In the genomic region with DNA sequence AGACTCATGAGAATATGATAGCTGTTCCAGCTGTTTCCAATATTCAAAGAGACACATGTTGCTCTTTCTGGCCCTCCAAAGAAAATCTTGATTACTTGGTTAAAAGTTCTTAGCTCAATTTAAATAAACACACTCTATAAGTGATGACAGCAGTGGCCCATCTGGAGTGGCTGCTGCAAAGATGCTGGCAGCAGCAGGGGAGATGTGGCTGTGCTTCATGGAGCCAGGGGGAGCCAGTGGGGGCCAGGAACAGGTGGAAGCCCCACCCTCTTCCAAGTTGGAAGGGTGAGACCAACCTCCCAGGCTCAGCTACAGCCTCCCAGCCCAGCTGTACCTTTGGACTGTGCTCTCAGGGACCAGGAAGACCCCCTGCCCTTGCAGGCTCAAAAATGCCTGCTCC, we compare ENCODE assay signal across 27 cellular contexts.
"Had no signal": no experiment of that assay in that cellular context is flagged by ENCODE, and none has a peak within 500 bp of the region (broad histone marks: within the 10 kb centered on the region; RNA-seq: fewer than 3 reads in every experiment).

No MANE protein-coding gene starts in this region.

- H3K4me1 ChIP-seq: esophagus squamous epithelium, heart right ventricle, left ventricle myocardium inferior, neural progenitor cell, right atrium auricular region, uterus had no signal

- ATAC-seq: activated CD4-positive, alpha-beta T cell treated with anti-CD3 and anti-CD28 coated beads for 36 hours; heart right ventricle; natural killer cell had no signal

- H3K4me2 ChIP-seq: neural progenitor cell, smooth muscle cell had no signal

- H3K27me3 ChIP-seq: esophagus squamous epithelium, heart right ventricle, neural progenitor cell, right atrium auricular region, uterus had no signal

- H3K36me3 Mint-ChIP-seq: natural killer cell, neural progenitor cell had no signal

- H3K27me3 Mint-ChIP-seq: activated CD4-positive, alpha-beta T cell treated with anti-CD3 and anti-CD28 coated beads for 36 hours; stimulated activated naive CD8-positive, alpha-beta T cell treated with anti-CD3 and anti-CD28 coated beads, Interleukin-15, Interleukin-2, amounts not matched to agents 100 ng/mL and 50 ng/mL, for 24 hours had no signal

- H3K4me3 ChIP-seq: esophagus squamous epithelium, heart right ventricle, left ventricle myocardium inferior, lung, neural progenitor cell, right atrium auricular region, smooth muscle cell, thoracic aorta, uterus had no signal

- H3K4me1 Mint-ChIP-seq: activated CD4-positive, alpha-beta T cell treated with anti-CD3 and anti-CD28 coated beads for 36 hours; natural killer cell; neural progenitor cell had no signal

- H3K9me3 Mint-ChIP-seq: activated T-helper 1 cell treated with anti-CD3 and anti-CD28 coated beads, Interleukin-12 subunit alpha, Interleukin-12 subunit beta, Interleukin-2, Interleukin-4 antibody, amounts not matched to agents 30 ng/mL and 10 ng/mL and 1 ng/mL, durations not matched to agents 14 hours and 24 hours and 36 hours; neural progenitor cell; stimulated activated naive CD8-positive, alpha-beta T cell treated with anti-CD3 and anti-CD28 coated beads, Interleukin-15, Interleukin-2, amounts not matched to agents 100 ng/mL and 50 ng/mL, for 24 hours had no signal

- H3K36me3 ChIP-seq: esophagus squamous epithelium, heart right ventricle, left ventricle myocardium inferior, neural progenitor cell, right atrium auricular region, thoracic aorta, uterus had no signal

- H3K9me3 ChIP-seq: esophagus squamous epithelium, heart right ventricle, right atrium auricular region, thoracic aorta, uterus had no signal

- H3K4me3 Mint-ChIP-seq: activated CD4-positive, alpha-beta T cell treated with anti-CD3 and anti-CD28 coated beads for 36 hours; activated T-helper 1 cell treated with anti-CD3 and anti-CD28 coated beads, Interleukin-12 subunit alpha, Interleukin-12 subunit beta, Interleukin-2, Interleukin-4 antibody, amounts not matched to agents 30 ng/mL and 10 ng/mL and 1 ng/mL, durations not matched to agents 14 hours and 24 hours and 36 hours; natural killer cell; neural progenitor cell; stimulated activated naive CD8-positive, alpha-beta T cell treated with anti-CD3 and anti-CD28 coated beads, Interleukin-15, Interleukin-2, amounts not matched to agents 100 ng/mL and 50 ng/mL, for 24 hours had no signal

- H3K27ac Mint-ChIP-seq: activated CD4-positive, alpha-beta T cell treated with anti-CD3 and anti-CD28 coated beads for 36 hours; activated T-helper 1 cell treated with anti-CD3 and anti-CD28 coated beads, Interleukin-12 subunit alpha, Interleukin-12 subunit beta, Interleukin-2, Interleukin-4 antibody, amounts not matched to agents 30 ng/mL and 10 ng/mL and 1 ng/mL, durations not matched to agents 14 hours and 24 hours and 36 hours; natural killer cell; neural progenitor cell; stimulated activated naive CD8-positive, alpha-beta T cell treated with anti-CD3 and anti-CD28 coated beads, Interleukin-15, Interleukin-2, amounts not matched to agents 100 ng/mL and 50 ng/mL, for 24 hours had no signal

- DNase-seq: activated CD4-positive, alpha-beta T cell treated with anti-CD3 and anti-CD28 coated beads for 36 hours; activated CD4-positive, alpha-beta T cell treated with anti-CD3 and anti-CD28 coated beads, Interleukin-2, amount 50 U/mL, for 48 hours; activated CD4-positive, CD25-positive, alpha-beta regulatory T cell; activated CD8-positive, alpha-beta memory T cell treated with anti-CD3 and anti-CD28 coated beads, Interleukin-2, amount 50 U/mL, for 4 hours; activated gamma-delta T cell; activated naive CD4-positive, alpha-beta T cell treated with anti-CD3 and anti-CD28 coated beads, Interleukin-2, amount 50 U/mL, for 16 hours; activated T-cell treated with anti-CD3 and anti-CD28 coated beads, Interleukin-2, amount 50 U/mL, for 1 hour; amniotic stem cell; caudate nucleus; effector CD4-positive, alpha-beta T cell; esophagus squamous epithelium; foreskin melanocyte; heart right ventricle; left ventricle myocardium inferior; natural killer cell; stimulated activated CD4-positive, alpha-beta T cell treated with anti-CD3 and anti-CD28 coated beads, Interleukin-15, amount 100 ng/mL, for 24 hours; T-helper 2 cell; trophoblast cell; uterus had no signal

- H3K27ac ChIP-seq: epithelial cell of prostate, esophagus squamous epithelium, heart right ventricle, left ventricle myocardium inferior, neural progenitor cell, right atrium auricular region, thoracic aorta, uterus had no signal
